ENCODE assay signal across 28 cellular contexts in genomic region chr11:27541790-27542189, GRCh38.
"Had no signal": no experiment of that assay in that cellular context is flagged by ENCODE, and none has a peak within 500 bp of the region (broad histone marks: within the 10 kb centered on the region; RNA-seq: fewer than 3 reads in every experiment).

No MANE protein-coding gene starts in this region.

- ATAC-seq: natural killer cell; psoas muscle; right cardiac atrium; sciatic nerve; stimulated activated memory B cell treated with anti-CD40 and anti-IgM and Interleukin-4, amounts not matched to agents 10 μg/mL and 1 μg/mL and 100 μg/mL, for 72 hours; stimulated activated naive CD8-positive, alpha-beta T cell treated with anti-CD3 and anti-CD28 coated beads, Interleukin-15, amount 100 ng/mL, for 72 hours; stimulated activated naive CD8-positive, alpha-beta T cell treated with anti-CD3 and anti-CD28 coated beads, Interleukin-15, Interleukin-2, amounts not matched to agents 100 U/mL and 50 U/mL, for 24 hours; upper lobe of right lung had no signal

- H3K79me2 ChIP-seq: parathyroid adenoma had no signal

- H3K27me3 ChIP-seq: neural progenitor cell, ovary, spleen, suprapubic skin, testis, tibial artery, transverse colon, upper lobe of right lung, uterus had no signal

- H3K9ac ChIP-seq: neural progenitor cell, parathyroid adenoma had no signal

- H3K4me3 ChIP-seq: neural progenitor cell, ovary, psoas muscle, skin epidermis, smooth muscle cell, spleen, suprapubic skin, testis, tibial artery, transverse colon, upper lobe of right lung, uterus had no signal

- H3K4me1 ChIP-seq: parathyroid adenoma, psoas muscle, spleen, suprapubic skin, testis, tibial artery, transverse colon, upper lobe of right lung, uterus had no signal

- H3K27ac ChIP-seq: neural progenitor cell, ovary, parathyroid adenoma, psoas muscle, skin epidermis, spleen, suprapubic skin, testis, tibial artery, transverse colon, upper lobe of right lung, uterus had no signal

- H3K9me3 ChIP-seq: ovary, psoas muscle, spleen, suprapubic skin, testis, tibial artery, transverse colon, upper lobe of right lung, uterus had no signal

- DNase-seq: natural killer cell; occipital lobe; ovary; posterior cingulate gyrus; psoas muscle; right cardiac atrium; spleen; stimulated activated CD4-positive, alpha-beta T cell treated with anti-CD3 and anti-CD28 coated beads, Interleukin-12 subunit alpha, Interleukin-12 subunit beta, amount 100 ng/mL, for 4 hours; stimulated activated CD4-positive, alpha-beta T cell treated with anti-CD3 and anti-CD28 coated beads, Interleukin-1b, Interleukin-23, amount 100 ng/mL, for 48 hours; stimulated activated CD4-positive, alpha-beta T cell treated with anti-CD3 and anti-CD28 coated beads, Interleukin-4, amount 100 ng/mL, for 1 hour; stimulated activated CD4-positive, alpha-beta T cell treated with anti-CD3 and anti-CD28 coated beads, Interleukin-4, amount 100 ng/mL, for 4 hours; stimulated activated CD8-positive, alpha-beta memory T cell treated with anti-CD3 and anti-CD28 coated beads, Interleukin-4, amount 100 ng/mL, for 48 hours; stimulated activated naive CD4-positive, alpha-beta T cell; stimulated activated naive CD8-positive, alpha-beta T cell treated with anti-CD3 and anti-CD28 coated beads, Interleukin-15, amount 100 ng/mL, for 72 hours; stimulated activated naive CD8-positive, alpha-beta T cell treated with anti-CD3 and anti-CD28 coated beads, Interleukin-15, Interleukin-2, amounts not matched to agents 100 U/mL and 50 U/mL, for 24 hours; substantia nigra; testis; tibial artery; transverse colon; upper lobe of right lung; uterus had no signal

- H3K36me3 ChIP-seq: neural progenitor cell, ovary, spleen, suprapubic skin, transverse colon, upper lobe of right lung, uterus had no signal

- H3K4me2 ChIP-seq: neural progenitor cell, smooth muscle cell had no signal

- H2AFZ ChIP-seq: neural progenitor cell, parathyroid adenoma had no signal
